In the genomic region with DNA sequence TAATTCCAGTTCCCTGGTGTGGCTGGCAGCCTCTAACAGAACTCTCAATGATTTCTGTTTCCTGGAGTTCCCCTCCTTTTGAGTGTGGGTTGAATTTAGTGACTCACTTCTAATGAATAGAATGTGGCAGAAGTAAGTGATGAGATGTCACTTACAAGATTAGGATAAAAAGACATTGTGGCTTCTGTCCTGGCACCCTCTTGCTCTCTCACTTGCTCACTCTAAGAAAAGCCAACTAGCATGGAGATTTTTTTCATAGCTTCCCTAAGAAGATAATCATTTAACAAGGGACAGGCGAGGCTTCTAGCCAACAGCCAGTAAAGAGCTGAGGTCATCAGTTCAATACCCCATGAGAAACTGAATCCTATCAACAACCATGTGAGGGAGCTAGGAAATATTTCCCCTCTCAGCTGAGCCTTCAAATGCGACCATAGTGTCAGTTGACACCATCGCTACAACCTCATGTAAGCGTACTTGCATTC, we compare ENCODE assay signal across 9 cellular contexts.
A peak's percentile ranks its signal among the peaks of the same experiment; 100 is the strongest.
DNase-seq lines count a peak whose midpoint lies in the region; ATAC-seq, FAIRE-seq and TF ChIP-seq lines count a peak whose summit lies in the region.
"Had no signal": no experiment of that assay in that cellular context is flagged by ENCODE, and none has a peak within 500 bp of the region (broad histone marks: within the 10 kb centered on the region; RNA-seq: fewer than 3 reads in every experiment).

No MANE protein-coding gene starts in this region.

- 0 out of 4 replicates have a peak, but pooled peaks cover 0 to 2% of the 10 kb centered on the region in 2 experiments for H3K4me1 Mint-ChIP-seq in H9

- no peak overlapping the region for H3K27ac Mint-ChIP-seq in H9

- no peak overlapping the region for H3K14ac ChIP-seq in H9 (ENCODE audit: insufficient read depth, low read length)

- no peak overlapping the region for H3K4me2 ChIP-seq in H9 (ENCODE audit: insufficient read depth, insufficient read length, low read length)

- no peaks in the 10 kb centered on the region for H3K4me1 ChIP-seq in H9 (ENCODE audit: insufficient read depth, low read length)

- WGBS in H9 (ENCODE audit: extremely low coverage, insufficient read length, low lambda C conversion rate), result no CpG with 5 or more reads among the region's 4 CpGs

- H2AFZ ChIP-seq in H9 (ENCODE audit: low read length), result no peak overlapping the region

- no peaks in the 10 kb centered on the region for H3K27me3 Mint-ChIP-seq in H9 (ENCODE audit: low read depth)

- H3T11ph ChIP-seq in H9 (ENCODE audit: low read length), result no peak overlapping the region

- no peak overlapping the region for H3K56ac ChIP-seq in H9 (ENCODE audit: insufficient read length, low read depth, low read length)

- H3K79me1 ChIP-seq in H9 (ENCODE audit: insufficient read depth, low read depth, low read length, poor library complexity, severe bottlenecking), result no peaks in the 10 kb centered on the region

- H3K23me2 ChIP-seq in H9 (ENCODE audit: insufficient read length, low read depth, low read length, poor library complexity, severe bottlenecking), result no peaks in the 10 kb centered on the region

- no peak for FAIRE-seq in H54 (lab: Jason Lieb, UNC)

- H3K9me3 ChIP-seq in H9 (ENCODE audit: control insufficient read depth, low read depth, low read length), result no peaks in the 10 kb centered on the region

- H3K4me3 Mint-ChIP-seq in H9, result no peak overlapping the region

- no peak overlapping the region for H4K8ac ChIP-seq in H9 (replicated peaks; ENCODE audit: insufficient read length, low read depth, low read length)

- no peak overlapping the region for H2AK5ac ChIP-seq in H9 (ENCODE audit: insufficient read length, low read length)

- H3K4ac ChIP-seq in H9 (ENCODE audit: low read depth, low read length), result no peak overlapping the region

- no peak overlapping the region for H2BK120ac ChIP-seq in H9 (ENCODE audit: low read depth, low read length, poor library complexity, severe bottlenecking)

- no peaks in the 10 kb centered on the region for H3K79me2 ChIP-seq in H9 (ENCODE audit: insufficient read depth, low read length)

- H4K20me1 ChIP-seq in H9 (ENCODE audit: control insufficient read depth, insufficient read depth, insufficient read length), result no peaks in the 10 kb centered on the region

- H3K18ac ChIP-seq in H9 (ENCODE audit: insufficient read length, low read depth, low read length), result no peak overlapping the region

- H2BK20ac ChIP-seq in H9 (ENCODE audit: low read depth, low read length, poor library complexity, severe bottlenecking), result no peak overlapping the region

- H2BK5ac ChIP-seq in H9 (ENCODE audit: insufficient read length, low read length), result no peak overlapping the region

- no peak overlapping the region for H2BK12ac ChIP-seq in H9 (ENCODE audit: insufficient read length, low read depth, low read length)

- H3K36me3 ChIP-seq in kidney epithelial cell (ENCODE audit: control insufficient read depth, insufficient read depth, low read length), result no peaks in the 10 kb centered on the region

- TF ChIP-seq CTCF in kidney epithelial cell (IDR thresholded peaks at IDR 0.05; ENCODE audit: insufficient read depth, low read length, poor library complexity, severe bottlenecking) (no peak), H9 (conservative IDR thresholded peaks at IDR 0.05) (no peak)

- no peak for TF ChIP-seq POLR2A in H54 (IDR thresholded peaks at IDR 0.05; ENCODE audit: low read depth, low read length)

- ATAC-seq in GM21723 (IDR thresholded peaks at IDR 0.05; ENCODE audit: unreplicated experiment) (peak; percentile 35), HG03175 (IDR thresholded peaks at IDR 0.05; ENCODE audit: unreplicated experiment) (no peak), GM19397 (IDR thresholded peaks at IDR 0.05; ENCODE audit: unreplicated experiment) (no peak)

- no peaks in the 10 kb centered on the region for H3K36me3 Mint-ChIP-seq in H9 (ENCODE audit: insufficient read depth in 1 of 3, low read depth in 3 of 3)

- no peaks in the 10 kb centered on the region for H3K27me3 ChIP-seq in kidney epithelial cell (ENCODE audit: control insufficient read depth, insufficient read depth, low read length)
- no peaks in the 10 kb centered on the region for H3K27me3 ChIP-seq in H9 (ENCODE audit: insufficient read depth, low read length)

- no peak overlapping the region for H2BK15ac ChIP-seq in H9 (ENCODE audit: low read depth, low read length)

- no peak overlapping the region for H4K91ac ChIP-seq in H9 (ENCODE audit: insufficient read length, low read depth, low read length)

- no peak overlapping the region for H3K23ac ChIP-seq in H9 (ENCODE audit: insufficient read length, low read depth, low read length)

- DNase-seq in GM04503 (ENCODE audit: low read depth) (peak; percentile 71), RKO (ENCODE audit: low spot score) (peak; percentile 30), kidney epithelial cell (ENCODE audit: low read depth) (peak; percentile 73), H54 (ENCODE audit: insufficient read length, low spot score) (no peak), H9 (no peak)
- DNase-seq: NCI-H2171 had no signal

- H3K9me3 Mint-ChIP-seq in H9, result no peaks in the 10 kb centered on the region

- no peak overlapping the region for H3K4me3 ChIP-seq in kidney epithelial cell (ENCODE audit: low read depth, low read length)

- H4K5ac ChIP-seq in H9 (ENCODE audit: insufficient read length, low read depth, low read length), result no peak overlapping the region

- H3K9ac ChIP-seq in H9 (ENCODE audit: extremely low read depth, insufficient read length, low read length), result no peak overlapping the region

- H3K27ac ChIP-seq in H9 (ENCODE audit: insufficient read length, low read depth, low read length), result no peak overlapping the region

Comparison
In these comparisons a context has a peak if more than half of its experiments do, and no peak if none do; other contexts are left out.
1. DNase-seq: peak in GM04503 (single experiment), RKO (single experiment) and kidney epithelial cell (single experiment); none in H54 (single experiment) and H9 (single experiment).